In genomic region chr9:127181315-127181580, GRCh38 we compare ENCODE assay signal across 24 cellular contexts. TPM values are rescaled to one million over a fixed set of nuclear protein-coding genes. Genes with fewer than 3 reads are reported as not detected.
A peak's percentile ranks its signal among the peaks of the same experiment; 100 is the strongest.
DNase-seq lines count a peak whose midpoint lies in the region; ATAC-seq and TF ChIP-seq lines count a peak whose summit lies in the region.
"Had no signal": no experiment of that assay in that cellular context is flagged by ENCODE, and none has a peak within 500 bp of the region (broad histone marks: within the 10 kb centered on the region; RNA-seq: fewer than 3 reads in every experiment).

No MANE protein-coding gene starts in this region.

- peaks cover 23% of the 10 kb centered on the region for H3K27me3 Mint-ChIP-seq in activated naive CD4-positive, alpha-beta T cell treated with anti-CD3 and anti-CD28 coated beads, Interleukin-2, amount 10 ng/mL, durations not matched to agents 7 days and 5 days
- H3K27me3 Mint-ChIP-seq: activated CD8-positive, alpha-beta memory T cell treated with anti-CD3 and anti-CD28 coated beads, Interleukin-2, amount 10 ng/mL, durations not matched to agents 7 days and 5 days; activated naive CD8-positive, alpha-beta T cell treated with anti-CD3 and anti-CD28 coated beads for 36 hours; CD8-positive, alpha-beta memory T cell had no signal

- H3K4me1 Mint-ChIP-seq in activated naive CD4-positive, alpha-beta T cell treated with anti-CD3 and anti-CD28 coated beads, Interleukin-2, amount 10 ng/mL, durations not matched to agents 7 days and 5 days, result no peaks in the 10 kb centered on the region
- H3K4me1 Mint-ChIP-seq: activated CD8-positive, alpha-beta memory T cell treated with anti-CD3 and anti-CD28 coated beads, Interleukin-2, amount 10 ng/mL, durations not matched to agents 7 days and 5 days; activated naive CD8-positive, alpha-beta T cell treated with anti-CD3 and anti-CD28 coated beads for 36 hours; CD8-positive, alpha-beta memory T cell had no signal

- TF ChIP-seq POLR2A in body of pancreas (IDR thresholded peaks at IDR 0.05), result no peak

- H3K27me3 ChIP-seq in body of pancreas (no peaks in the 10 kb centered on the region), lower lobe of right lung (ENCODE audit: low read depth) (no peaks in the 10 kb centered on the region), tibial artery (no peaks in the 10 kb centered on the region), brain microvascular endothelial cell (replicated peaks) (no peaks in the 10 kb centered on the region)
- H3K27me3 ChIP-seq: BE2C, MG63, thyroid gland had no signal

- H3K4me3 ChIP-seq in body of pancreas, result no peak overlapping the region
- no peak overlapping the region for H3K4me3 ChIP-seq in lower lobe of right lung
- no peak overlapping the region for H3K4me3 ChIP-seq in tibial artery
- no peak overlapping the region for H3K4me3 ChIP-seq in brain microvascular endothelial cell (ENCODE audit: low read depth, low read length)
- H3K4me3 ChIP-seq: A549, GM23248, MG63, thyroid gland had no signal

- intact Hi-C loops in body of pancreas (cut with DNase I), result no loop called here
- intact Hi-C loops in lower lobe of right lung (cut with DNase I), result no loop called here
- intact Hi-C loops in tibial artery (cut with DNase I; ENCODE audit: low total_unique reads), result no loop called here

- H3K27ac Mint-ChIP-seq in activated naive CD4-positive, alpha-beta T cell treated with anti-CD3 and anti-CD28 coated beads, Interleukin-2, amount 10 ng/mL, durations not matched to agents 7 days and 5 days, result no peak overlapping the region
- H3K27ac Mint-ChIP-seq: activated CD8-positive, alpha-beta memory T cell treated with anti-CD3 and anti-CD28 coated beads, Interleukin-2, amount 10 ng/mL, durations not matched to agents 7 days and 5 days; activated naive CD8-positive, alpha-beta T cell treated with anti-CD3 and anti-CD28 coated beads for 36 hours; activated T-helper 1 cell treated with anti-CD3 and anti-CD28 coated beads, Interleukin-12 subunit alpha, Interleukin-12 subunit beta, Interleukin-2, Interleukin-4 antibody, amounts not matched to agents 30 ng/mL and 10 ng/mL and 1 ng/mL, durations not matched to agents 14 hours and 24 hours and 36 hours; CD8-positive, alpha-beta memory T cell had no signal

- DNase-seq in activated naive CD4-positive, alpha-beta T cell treated with anti-CD3 and anti-CD28 coated beads, Interleukin-2, amount 50 U/mL, for 16 hours, result peak; percentile 5
- DNase-seq in activated naive CD4-positive, alpha-beta T cell treated with anti-CD3 and anti-CD28 coated beads, Interleukin-2, amount 10 ng/mL, durations not matched to agents 7 days and 5 days, result no peak
- DNase-seq in body of pancreas (peak in 3 of 4 donors; percentile 2), lower lobe of right lung (peak; percentile 11), tibial artery (peak; percentile 18 to 44), NCI-H1694 (lab: John Stamatoyannopoulos, UW) (no peak), brain microvascular endothelial cell (no peak)
- DNase-seq: activated CD8-positive, alpha-beta memory T cell treated with anti-CD3 and anti-CD28 coated beads, Interleukin-2, amount 10 ng/mL, durations not matched to agents 7 days and 5 days; activated naive CD8-positive, alpha-beta T cell treated with anti-CD3 and anti-CD28 coated beads for 36 hours; BE2C; CD8-positive, alpha-beta memory T cell; effector CD4-positive, alpha-beta T cell; GM23248; kidney glomerular epithelial cell; mammary epithelial cell; MG63; NCI-H2029 treated with DMSO at 0.1 percent for 48 hours; SIG-M5; stimulated activated naive CD8-positive, alpha-beta T cell treated with anti-CD3 and anti-CD28 coated beads, Interleukin-15, Interleukin-2, amounts not matched to agents 100 U/mL and 50 U/mL, for 24 hours; thyroid gland had no signal

- H3K36me3 ChIP-seq in body of pancreas (replicated peaks in 1 of 2; ENCODE audit: insufficient read depth in 1 of 2, low read depth in 2 of 2), result no peaks in the 10 kb centered on the region
- no peaks in the 10 kb centered on the region for H3K36me3 ChIP-seq in lower lobe of right lung
- H3K36me3 ChIP-seq in tibial artery, result peaks cover 0 to 8% (median 0%) of the 10 kb centered on the region in 3 donors
- H3K36me3 ChIP-seq in brain microvascular endothelial cell (replicated peaks), result no peaks in the 10 kb centered on the region
- H3K36me3 ChIP-seq: BE2C, MG63, thyroid gland had no signal

- no peaks in the 10 kb centered on the region for H3K36me3 Mint-ChIP-seq in activated naive CD4-positive, alpha-beta T cell treated with anti-CD3 and anti-CD28 coated beads, Interleukin-2, amount 10 ng/mL, durations not matched to agents 7 days and 5 days
- H3K36me3 Mint-ChIP-seq: activated CD8-positive, alpha-beta memory T cell treated with anti-CD3 and anti-CD28 coated beads, Interleukin-2, amount 10 ng/mL, durations not matched to agents 7 days and 5 days; activated naive CD8-positive, alpha-beta T cell treated with anti-CD3 and anti-CD28 coated beads for 36 hours had no signal

- H3K9me3 ChIP-seq in body of pancreas (no peaks in the 10 kb centered on the region), lower lobe of right lung (no peaks in the 10 kb centered on the region), tibial artery (no peaks in the 10 kb centered on the region)
- H3K9me3 ChIP-seq: A549, BE2C, MG63, thyroid gland had no signal

- in situ Hi-C loops in brain microvascular endothelial cell (cut with HindIII; ENCODE audit: low pct_ligation_motif_present, low sequenced_read_pairs), result no loop called here

- no peaks in the 10 kb centered on the region for H3K9me3 Mint-ChIP-seq in activated naive CD4-positive, alpha-beta T cell treated with anti-CD3 and anti-CD28 coated beads, Interleukin-2, amount 10 ng/mL, durations not matched to agents 7 days and 5 days
- H3K9me3 Mint-ChIP-seq: activated naive CD8-positive, alpha-beta T cell treated with anti-CD3 and anti-CD28 coated beads for 36 hours; activated T-helper 1 cell treated with anti-CD3 and anti-CD28 coated beads, Interleukin-12 subunit alpha, Interleukin-12 subunit beta, Interleukin-2, Interleukin-4 antibody, amounts not matched to agents 30 ng/mL and 10 ng/mL and 1 ng/mL, durations not matched to agents 14 hours and 24 hours and 36 hours; CD8-positive, alpha-beta memory T cell had no signal

- 98 to 100% methylated on average over 1 to 3 of the region's 3 CpGs for WGBS in body of pancreas, 2 donors

- no peak overlapping the region for H3K4me3 Mint-ChIP-seq in activated naive CD4-positive, alpha-beta T cell treated with anti-CD3 and anti-CD28 coated beads, Interleukin-2, amount 10 ng/mL, durations not matched to agents 7 days and 5 days
- H3K4me3 Mint-ChIP-seq: activated CD8-positive, alpha-beta memory T cell treated with anti-CD3 and anti-CD28 coated beads, Interleukin-2, amount 10 ng/mL, durations not matched to agents 7 days and 5 days; activated naive CD8-positive, alpha-beta T cell treated with anti-CD3 and anti-CD28 coated beads for 36 hours; activated T-helper 1 cell treated with anti-CD3 and anti-CD28 coated beads, Interleukin-12 subunit alpha, Interleukin-12 subunit beta, Interleukin-2, Interleukin-4 antibody, amounts not matched to agents 30 ng/mL and 10 ng/mL and 1 ng/mL, durations not matched to agents 14 hours and 24 hours and 36 hours; CD8-positive, alpha-beta memory T cell had no signal

- CTCF ChIA-PET in activated naive CD4-positive, alpha-beta T cell treated with anti-CD3 and anti-CD28 coated beads, Interleukin-2, amount 10 ng/mL, durations not matched to agents 7 days and 5 days (lab: Charles Lee), result interaction anchor here (1.2 kb wide), 1 partner anchor 31 kb away, joined by 3 read pairs; no protein-coding TSS in a partner anchor

- H3K27ac ChIP-seq in body of pancreas, result no peak overlapping the region
- H3K27ac ChIP-seq in lower lobe of right lung, result no peak overlapping the region
- H3K27ac ChIP-seq in tibial artery, result no peak overlapping the region
- H3K27ac ChIP-seq in brain microvascular endothelial cell, result no peak overlapping the region
- H3K27ac ChIP-seq: A549, GM23248, thyroid gland had no signal

- peaks cover 4% of the 10 kb centered on the region for H3K4me1 ChIP-seq in body of pancreas
- peaks cover 24% of the 10 kb centered on the region for H3K4me1 ChIP-seq in lower lobe of right lung
- peaks cover 8 to 45% (median 39%) of the 10 kb centered on the region in 4 donors for H3K4me1 ChIP-seq in tibial artery
- H3K4me1 ChIP-seq: A549, BE2C had no signal

- TF ChIP-seq CTCF in body of pancreas (IDR thresholded peaks at IDR 0.05) (no peak), lower lobe of right lung (IDR thresholded peaks at IDR 0.05) (no peak), tibial artery (IDR thresholded peaks at IDR 0.05) (no peak), brain microvascular endothelial cell (IDR thresholded peaks at IDR 0.05; ENCODE audit: low read depth, low read length, missing control alignments) (no peak)

- no peak for ATAC-seq in body of pancreas
- ATAC-seq in lower lobe of right lung, result no peak
- ATAC-seq in HG03280 (IDR thresholded peaks at IDR 0.05; ENCODE audit: unreplicated experiment), result no peak
- ATAC-seq: activated CD8-positive, alpha-beta memory T cell treated with anti-CD3 and anti-CD28 coated beads, Interleukin-2, amount 10 ng/mL, durations not matched to agents 7 days and 5 days; Panc1; stimulated activated naive CD8-positive, alpha-beta T cell treated with anti-CD3 and anti-CD28 coated beads, Interleukin-15, Interleukin-2, amounts not matched to agents 100 U/mL and 50 U/mL, for 24 hours had no signal

RNA-seq across cellular contexts. Expression of gene ANGPTL2, which starts 58.8 kb away (rescaled TPM):
- 1 to 10 TPM; 3.1 to 7.6 TPM for total RNA-seq in body of pancreas
- total RNA-seq in lower lobe of right lung, result 11.4 TPM
- total RNA-seq: activated CD8-positive, alpha-beta memory T cell treated with anti-CD3 and anti-CD28 coated beads, Interleukin-2, amount 10 ng/mL, durations not matched to agents 7 days and 5 days; activated naive CD8-positive, alpha-beta T cell treated with anti-CD3 and anti-CD28 coated beads for 36 hours; activated T-helper 1 cell treated with anti-CD3 and anti-CD28 coated beads, Interleukin-12 subunit alpha, Interleukin-12 subunit beta, Interleukin-2, Interleukin-4 antibody, amounts not matched to agents 30 ng/mL and 10 ng/mL and 1 ng/mL, durations not matched to agents 14 hours and 24 hours and 36 hours; CD8-positive, alpha-beta memory T cell had no signal

Comparison
In these comparisons a context has a peak if more than half of its experiments do, and no peak if none do; other contexts are left out.
1. DNase-seq: peak in activated naive CD4-positive, alpha-beta T cell treated with anti-CD3 and anti-CD28 coated beads, Interleukin-2, amount 50 U/mL, for 16 hours (single experiment), body of pancreas (3 of 4), lower lobe of right lung (single experiment) and tibial artery (2 of 2); none in activated naive CD4-positive, alpha-beta T cell treated with anti-CD3 and anti-CD28 coated beads, Interleukin-2, amount 10 ng/mL, durations not matched to agents 7 days and 5 days (single experiment), NCI-H1694 (single experiment) and brain microvascular endothelial cell (single experiment).